11 cellular contexts compared by ENCODE assay signal in genomic region chr2:171741189-171741588, GRCh38. TPM values are rescaled to one million over a fixed set of nuclear protein-coding genes. Genes with fewer than 3 reads are reported as not detected.
DNase-seq lines count a peak whose midpoint lies in the region; ATAC-seq and TF ChIP-seq lines count a peak whose summit lies in the region.
"Had no signal": no experiment of that assay in that cellular context is flagged by ENCODE, and none has a peak within 500 bp of the region (broad histone marks: within the 10 kb centered on the region; RNA-seq: fewer than 3 reads in every experiment).

No MANE protein-coding gene starts in this region.

- no peak overlapping the region for H3K4me3 ChIP-seq in brain microvascular endothelial cell (ENCODE audit: low read depth, low read length)
- H3K4me3 ChIP-seq: left lung had no signal

- ATAC-seq in GM18907 (IDR thresholded peaks at IDR 0.05; ENCODE audit: unreplicated experiment) (peak; percentile 85), HG03442 (IDR thresholded peaks at IDR 0.05; ENCODE audit: unreplicated experiment) (peak; percentile 49), left colon (no peak)
- ATAC-seq: left lung had no signal

- H3K36me3 ChIP-seq in brain microvascular endothelial cell (replicated peaks) = peaks cover 46% of the 10 kb centered on the region

- DNase-seq in EH (ENCODE audit: low read depth) (peak; percentile 55), brain microvascular endothelial cell (peak; percentile 9), GM13976 (ENCODE audit: low spot score) (no peak), amygdala (lab: John Stamatoyannopoulos, UW) (no peak), NCI-H2081 treated with DMSO at 0.1 percent for 48 hours (lab: John Stamatoyannopoulos, UW) (no peak), left colon (no peak)
- DNase-seq: activated CD4-positive, CD25-positive, alpha-beta regulatory T cell treated with anti-CD3 and anti-CD28 coated beads, Interleukin-2, amount 50 U/mL, for 72 hours; activated effector memory CD4-positive, alpha-beta T cell treated with anti-CD3 and anti-CD28 coated beads, Interleukin-2, amount 50 U/mL, for 16 hours; left lung had no signal

- TF ChIP-seq CTCF in brain microvascular endothelial cell (IDR thresholded peaks at IDR 0.05; ENCODE audit: low read depth, low read length, missing control alignments) (no peak), GM13976 (IDR thresholded peaks at IDR 0.05; ENCODE audit: borderline replicate concordance, control extremely low read depth, extremely low read depth, insufficient read depth, missing control alignments) (no peak)

- in situ Hi-C loops in brain microvascular endothelial cell (cut with HindIII; ENCODE audit: low pct_ligation_motif_present, low sequenced_read_pairs) (no loop called here), GM13976 (cut with MboI; ENCODE audit: low sequenced_read_pairs, unreplicated experiment) (no loop called here)

- H3K27ac ChIP-seq in brain microvascular endothelial cell = no peak overlapping the region
- H3K27ac ChIP-seq: left lung had no signal

- intact Hi-C loops in left colon (cut with DNase I, micrococcal nuclease) = no loop called here

- H3K27me3 ChIP-seq in brain microvascular endothelial cell (replicated peaks) = no peaks in the 10 kb centered on the region
- H3K27me3 ChIP-seq: left lung had no signal

RNA-seq across cellular contexts. Expression of gene DYNC1I2, which starts 53.9 kb away (rescaled TPM):
- 100 to 1,000 TPM in 1 of 2 donors, 10 to 100 TPM in 1; 81.9 to 111 TPM for total RNA-seq in left colon

Comparison
In these comparisons a context has a peak if more than half of its experiments do, and no peak if none do; other contexts are left out.
1. DNase-seq: peak in EH (single experiment) and brain microvascular endothelial cell (single experiment); none in GM13976 (single experiment), amygdala (0 of 56), NCI-H2081 treated with DMSO at 0.1 percent for 48 hours (single experiment) and left colon (0 of 2).